12 cellular contexts compared by ENCODE assay signal in genomic region chrX:18146954-18147353, GRCh38.
DNase-seq lines count a peak whose midpoint lies in the region; ATAC-seq and TF ChIP-seq lines count a peak whose summit lies in the region.
"Had no signal": no experiment of that assay in that cellular context is flagged by ENCODE, and none has a peak within 500 bp of the region (broad histone marks: within the 10 kb centered on the region; RNA-seq: fewer than 3 reads in every experiment).

No MANE protein-coding gene starts in this region.

- no peak overlapping the region for H3K27ac Mint-ChIP-seq in activated CD4-positive, alpha-beta T cell treated with anti-CD3 and anti-CD28 coated beads, Interleukin-2, amount 10 ng/mL, durations not matched to agents 24 days and 14 days

- intact Hi-C loops in activated CD4-positive, alpha-beta T cell treated with anti-CD3 and anti-CD28 coated beads, Interleukin-2, amount 10 ng/mL, durations not matched to agents 24 days and 14 days (cut with micrococcal nuclease), result no loop called here
- intact Hi-C loops in dorsolateral prefrontal cortex (cut with DNase I), result no loop called here

- H4K8ac ChIP-seq in neuronal stem cell (ENCODE audit: low read depth, low read length), result no peak overlapping the region

- no peaks in the 10 kb centered on the region for H3K36me3 Mint-ChIP-seq in activated CD4-positive, alpha-beta T cell treated with anti-CD3 and anti-CD28 coated beads, Interleukin-2, amount 10 ng/mL, durations not matched to agents 24 days and 14 days (ENCODE audit: low read depth)

- peak; percentile 61 for DNase-seq in activated CD4-positive, alpha-beta T cell treated with anti-CD3 and anti-CD28 coated beads, Interleukin-2, amount 10 ng/mL, durations not matched to agents 24 days and 14 days
- DNase-seq in activated CD4-positive, alpha-beta T cell treated with anti-CD3 and anti-CD28 coated beads, Interleukin-2, amount 50 U/mL, for 1 hour, result no peak
- DNase-seq in MV-4-11 (lab: John Stamatoyannopoulos, UW) (peak; percentile 48), brain microvascular endothelial cell (peak; percentile 7), neuronal stem cell (ENCODE audit: low spot score) (peak; percentile 23), NCI-H187 treated with DMSO at 0.1 percent for 48 hours (lab: John Stamatoyannopoulos, UW) (no peak), dorsolateral prefrontal cortex (no peak)
- DNase-seq: left lung, NCI-H524 had no signal

- TF ChIP-seq CTCF in brain microvascular endothelial cell (IDR thresholded peaks at IDR 0.05; ENCODE audit: low read depth, low read length, missing control alignments), result no peak
- no peak for TF ChIP-seq CTCF in dorsolateral prefrontal cortex (IDR thresholded peaks at IDR 0.05 in 54 of 56, conservative IDR thresholded peaks at IDR 0.05 in 2 of 56; ENCODE audit: low read depth in 1 of 56, partially characterized antibody in 56 of 56)

- H2AFZ ChIP-seq in neuronal stem cell (ENCODE audit: low read length), result no peak overlapping the region

- no peak overlapping the region for H2BK5ac ChIP-seq in neuronal stem cell (ENCODE audit: low read length)

- no peak overlapping the region for H3K9ac ChIP-seq in neuronal stem cell (ENCODE audit: low read depth, low read length, poor library complexity)

- no peak overlapping the region for H4K91ac ChIP-seq in neuronal stem cell (ENCODE audit: low read depth, low read length, poor library complexity)

- H3K23ac ChIP-seq in neuronal stem cell (ENCODE audit: low read depth, low read length, poor library complexity), result no peak overlapping the region

- no CpG with 5 or more reads among the region's 6 CpGs for WGBS in neuronal stem cell (ENCODE audit: extremely low coverage in 2 of 2, insufficient read length in 2 of 2, insufficient replicate concordance in 1 of 2), 2 donors

- no peaks in the 10 kb centered on the region for H3K27me3 Mint-ChIP-seq in activated CD4-positive, alpha-beta T cell treated with anti-CD3 and anti-CD28 coated beads, Interleukin-2, amount 10 ng/mL, durations not matched to agents 24 days and 14 days

- H3K4me2 ChIP-seq in neuronal stem cell (ENCODE audit: insufficient read depth, low read length, poor library complexity, severe bottlenecking), result no peak overlapping the region

- no peak overlapping the region for H2BK120ac ChIP-seq in neuronal stem cell (ENCODE audit: low read depth, low read length)

- H3K9me3 ChIP-seq in neuronal stem cell (replicated peaks in 1 of 2; ENCODE audit: control insufficient read depth in 2 of 2, insufficient read depth in 1 of 2, low read depth in 1 of 2, low read length in 2 of 2), result no peaks in the 10 kb centered on the region
- H3K9me3 ChIP-seq: left lung, suprapubic skin had no signal

- ATAC-seq in GM19397 (IDR thresholded peaks at IDR 0.05; ENCODE audit: unreplicated experiment), result no peak
- ATAC-seq: left lung had no signal

- no peak overlapping the region for H2AK5ac ChIP-seq in neuronal stem cell (ENCODE audit: low read depth, low read length)

- H3K27me3 ChIP-seq in brain microvascular endothelial cell (replicated peaks) (no peaks in the 10 kb centered on the region), neuronal stem cell (ENCODE audit: control insufficient read depth in 3 of 3, insufficient read depth in 3 of 3, low read depth in 1 of 3, low read length in 3 of 3) (peaks cover 0 to 3% (median 0%) of the 10 kb centered on the region in 3 experiments), dorsolateral prefrontal cortex (peaks cover 0 to 43% (median 4%) of the 10 kb centered on the region in 45 donors)
- H3K27me3 ChIP-seq: left lung, suprapubic skin had no signal

- in situ Hi-C loops in brain microvascular endothelial cell (cut with HindIII; ENCODE audit: low pct_ligation_motif_present, low sequenced_read_pairs), result no loop called here

- no peak overlapping the region for H3K14ac ChIP-seq in neuronal stem cell (ENCODE audit: low read length)

- H3K79me1 ChIP-seq in neuronal stem cell (ENCODE audit: low read depth, low read length), result no peaks in the 10 kb centered on the region

- no peak overlapping the region for H2BK12ac ChIP-seq in neuronal stem cell (ENCODE audit: low read length)

- no peak overlapping the region for H3K18ac ChIP-seq in neuronal stem cell (ENCODE audit: low read length)

- no peaks in the 10 kb centered on the region for H3K4me1 ChIP-seq in neuronal stem cell (ENCODE audit: control insufficient read depth in 2 of 2, insufficient read depth in 1 of 2, low read depth in 1 of 2, low read length in 2 of 2)
- H3K4me1 ChIP-seq: left lung, suprapubic skin had no signal

- H3K4me3 ChIP-seq in brain microvascular endothelial cell (ENCODE audit: low read depth, low read length) (no peak overlapping the region), neuronal stem cell (ENCODE audit: low read length in 2 of 2) (no peak overlapping the region), dorsolateral prefrontal cortex (no peak overlapping the region)
- H3K4me3 ChIP-seq: coronary artery, left lung, suprapubic skin had no signal

- H3K4me1 Mint-ChIP-seq in activated CD4-positive, alpha-beta T cell treated with anti-CD3 and anti-CD28 coated beads, Interleukin-2, amount 10 ng/mL, durations not matched to agents 24 days and 14 days, result no peaks in the 10 kb centered on the region

- no peaks in the 10 kb centered on the region for H3K9me3 Mint-ChIP-seq in activated CD4-positive, alpha-beta T cell treated with anti-CD3 and anti-CD28 coated beads, Interleukin-2, amount 10 ng/mL, durations not matched to agents 24 days and 14 days

- H3K4me3 Mint-ChIP-seq in activated CD4-positive, alpha-beta T cell treated with anti-CD3 and anti-CD28 coated beads, Interleukin-2, amount 10 ng/mL, durations not matched to agents 24 days and 14 days, result no peak overlapping the region

- H3K36me3 ChIP-seq in brain microvascular endothelial cell (replicated peaks) (no peaks in the 10 kb centered on the region), neuronal stem cell (replicated peaks in 1 of 2; ENCODE audit: control insufficient read depth in 2 of 2, insufficient read depth in 2 of 2, low read length in 2 of 2) (no peaks in the 10 kb centered on the region)
- H3K36me3 ChIP-seq: left lung, suprapubic skin had no signal

- H3K27ac ChIP-seq in brain microvascular endothelial cell, result no peak overlapping the region
- H3K27ac ChIP-seq in neuronal stem cell (replicated peaks; ENCODE audit: low read length), result no peak overlapping the region
- H3K27ac ChIP-seq in dorsolateral prefrontal cortex, result no peak overlapping the region
- H3K27ac ChIP-seq: coronary artery, left lung, suprapubic skin had no signal

- no peak overlapping the region for H2BK15ac ChIP-seq in neuronal stem cell (ENCODE audit: low read length)

- H3K4ac ChIP-seq in neuronal stem cell (ENCODE audit: low read length), result no peak overlapping the region

Comparison
In these comparisons a context has a peak if more than half of its experiments do, and no peak if none do; other contexts are left out.
1. DNase-seq: peak in activated CD4-positive, alpha-beta T cell treated with anti-CD3 and anti-CD28 coated beads, Interleukin-2, amount 10 ng/mL, durations not matched to agents 24 days and 14 days (single experiment), MV-4-11 (single experiment), brain microvascular endothelial cell (single experiment) and neuronal stem cell (single experiment); none in activated CD4-positive, alpha-beta T cell treated with anti-CD3 and anti-CD28 coated beads, Interleukin-2, amount 50 U/mL, for 1 hour (single experiment), NCI-H187 treated with DMSO at 0.1 percent for 48 hours (single experiment) and dorsolateral prefrontal cortex (0 of 10).